7 cellular contexts compared by ENCODE assay signal in genomic region chr3:48157950-48158376, GRCh38. TPM values are rescaled to one million over a fixed set of nuclear protein-coding genes. Genes with fewer than 3 reads are reported as not detected.
DNase-seq lines count a peak whose midpoint lies in the region; ATAC-seq and TF ChIP-seq lines count a peak whose summit lies in the region.

No MANE protein-coding gene starts in this region.

- WGBS in heart left ventricle, 4 donors: 45 to 53% (median 47%) methylated on average over 5 of the region's 5 CpGs

- H3K4me3 ChIP-seq in PC-3 (ENCODE audit: low read length) (no peak overlapping the region), heart left ventricle (no peak overlapping the region)

- TF ChIP-seq CTCF in GM13976 (IDR thresholded peaks at IDR 0.05; ENCODE audit: borderline replicate concordance, control extremely low read depth, extremely low read depth, insufficient read depth, missing control alignments) (peak; percentile 49), PC-3 (conservative IDR thresholded peaks at IDR 0.05; ENCODE audit: low read depth, low read length) (peak; percentile 88), heart left ventricle (IDR thresholded peaks at IDR 0.05) (peak; percentile 62 to 83 (median 75))

- H3K4me2 ChIP-seq in PC-3 (ENCODE audit: low read length): no peak overlapping the region

- in situ Hi-C loops in GM13976 (cut with MboI; ENCODE audit: low sequenced_read_pairs, unreplicated experiment): loop anchor here (10.0 to 25.0 kb wide), 3 partner anchors 163 to 621 kb away; no protein-coding TSS in a partner anchor

- H3K9ac ChIP-seq in PC-3 (ENCODE audit: low read length): no peak overlapping the region

- H3K36me3 ChIP-seq in PC-3 (ENCODE audit: low read depth, low read length): peaks cover 39% of the 10 kb centered on the region
- H3K36me3 ChIP-seq in heart left ventricle: no peaks in the 10 kb centered on the region

- CTCF ChIA-PET in PC-3 (lab: Charles Lee): no interaction called here

- 0 out of 2 replicates have a peak, but pooled peaks cover 5% of the 10 kb centered on the region for H4K20me1 ChIP-seq in PC-3 (ENCODE audit: low read length)

- no peaks in the 10 kb centered on the region for H3K9me2 ChIP-seq in PC-3 (replicated peaks; ENCODE audit: low read length)

- H3F3A ChIP-seq in PC-3 (ENCODE audit: low read length, unreplicated experiment): peaks cover 3% of the 10 kb centered on the region

- no peak overlapping the region for H2AFZ ChIP-seq in PC-3 (ENCODE audit: low read length)

- H3K9me3 ChIP-seq in PC-3 (ENCODE audit: low read length): no peaks in the 10 kb centered on the region
- H3K9me3 ChIP-seq in heart left ventricle: no peaks in the 10 kb centered on the region

- no peak for TF ChIP-seq POLR2A in heart left ventricle (IDR thresholded peaks at IDR 0.05)

- no peak for DNase-seq in GM13976 (ENCODE audit: low spot score)
- peak; percentile 50 for DNase-seq in PC-3
- DNase-seq in activated effector memory CD4-positive, alpha-beta T cell treated with anti-CD3 and anti-CD28 coated beads, Interleukin-2, amount 50 U/mL, for 16 hours: peak; percentile 80
- DNase-seq in heart left ventricle: peak; percentile 48 to 81 (median 68)
- DNase-seq in putamen (ENCODE audit: low spot score): peak; percentile 12

- H3K27ac ChIP-seq in PC-3 (ENCODE audit: low read length): peak overlapping the region; percentile 16; the same call in 1 of the 2 replicates
- no peak overlapping the region for H3K27ac ChIP-seq in heart left ventricle

- no peaks in the 10 kb centered on the region for H3K79me2 ChIP-seq in PC-3 (ENCODE audit: low read length)

- H3K4me1 ChIP-seq in PC-3 (ENCODE audit: insufficient read depth, low read length) (peaks cover 44% of the 10 kb centered on the region), heart left ventricle (peaks cover 0 to 6% (median 0%) of the 10 kb centered on the region in 12 donors)

- H3K27me3 ChIP-seq in PC-3 (ENCODE audit: low read length) (no peaks in the 10 kb centered on the region), heart left ventricle (no peaks in the 10 kb centered on the region)

- intact Hi-C loops in PC-3 (cut with micrococcal nuclease) (loop anchor here (2.0 kb wide), 1 partner anchor 29 kb away; no protein-coding TSS in a partner anchor), heart left ventricle (cut with DNase I) (loop anchor here in 6 of 10 donors (1.0 to 10.0 kb wide), 6 partner anchors 163 to 633 kb away; no protein-coding TSS in a partner anchor)

- POLR2A ChIA-PET in PC-3 (lab: Charles Lee; ENCODE audit: unreplicated experiment): no interaction called here

- BruUV-seq in PC-3 (replicated peaks; lab: Mats Ljungman, UMichigan): no TSS peak

- peak; percentile 15 for ATAC-seq in PC-3
- peak in 3 of 4 donors; percentile 55 to 73 (median 71) for ATAC-seq in heart left ventricle
- ATAC-seq in GM18520 (IDR thresholded peaks at IDR 0.05; ENCODE audit: unreplicated experiment): no peak
- ATAC-seq in GM19467 (IDR thresholded peaks at IDR 0.05; ENCODE audit: unreplicated experiment): no peak

RNA-seq across cellular contexts. Expression of gene CDC25A, which starts 30.3 kb away (rescaled TPM):
- 42.4 and 43.0 TPM in 2 replicates for total RNA-seq in PC-3 (2014; rRNA removed)
- total RNA-seq in heart left ventricle: 1 to 10 TPM in 5 of 9 donors, under 1 TPM in 4; 0.49 to 3.6 (median 1.1) TPM
- polyA plus RNA-seq in heart left ventricle: under 1 TPM; 0.42 to 0.57 TPM

Comparison
In these comparisons a context has a peak if more than half of its experiments do, and no peak if none do; other contexts are left out.
1. ATAC-seq: peak in PC-3 (single experiment) and heart left ventricle (3 of 4); none in GM18520 (single experiment) and GM19467 (single experiment).
2. Peak in every context shown above with its lines, with median percentiles within 50 percentile points of each other: CTCF ChIP-seq.